23 cellular contexts compared by ENCODE assay signal in the genomic region with DNA sequence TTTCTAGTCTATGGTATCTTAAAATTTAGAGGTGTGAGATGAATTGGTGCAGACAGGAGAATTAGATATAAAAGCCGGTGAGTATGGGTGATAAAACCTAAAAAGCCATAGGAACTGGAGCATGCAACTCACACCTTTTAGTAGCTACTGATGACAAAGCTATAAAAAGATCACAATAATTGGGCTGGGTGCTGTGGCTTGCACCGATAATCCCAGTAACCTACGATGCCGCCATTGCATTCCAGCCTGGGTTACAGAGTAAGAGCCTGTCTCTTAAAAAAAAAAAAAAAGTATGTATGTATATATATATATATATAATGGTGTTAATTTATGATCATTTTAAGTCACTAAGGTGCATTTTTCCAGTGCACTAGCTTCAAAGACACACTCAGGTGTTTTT. TPM values are rescaled to one million over a fixed set of nuclear protein-coding genes. Genes with fewer than 3 reads are reported as not detected.
DNase-seq lines count a peak whose midpoint lies in the region; ATAC-seq and TF ChIP-seq lines count a peak whose summit lies in the region.
"Had no signal": no experiment of that assay in that cellular context is flagged by ENCODE, and none has a peak within 500 bp of the region (broad histone marks: within the 10 kb centered on the region; RNA-seq: fewer than 3 reads in every experiment).

No MANE protein-coding gene starts in this region.

- TF ChIP-seq RAD21 in IMR-90 (IDR thresholded peaks at IDR 0.05; ENCODE audit: low read length), result no peak

- H2BK5ac ChIP-seq in IMR-90 (ENCODE audit: low read depth, low read length, poor library complexity, severe bottlenecking), result no peak overlapping the region

- H3K36me3 Mint-ChIP-seq in T-helper 17 cell (ENCODE audit: low read depth), result peaks cover 6% of the 10 kb centered on the region

- WGBS in IMR-90 (ENCODE audit: extremely low coverage in 2 of 2, insufficient read length in 1 of 2), 2 experiments, result no CpG with 5 or more reads among the region's 4 CpGs

- intact Hi-C loops in left ventricle myocardium superior (cut with micrococcal nuclease) (no loop called here), left ventricle myocardium inferior (cut with micrococcal nuclease) (no loop called here), IMR-90 (cut with micrococcal nuclease) (no loop called here)

- H3K79me1 ChIP-seq in IMR-90 (ENCODE audit: low read depth in 1 of 2, low read length in 2 of 2), result peaks cover 12 to 20% of the 10 kb centered on the region in 2 experiments

- no peak for DNase-seq in left ventricle myocardium superior
- DNase-seq in left ventricle myocardium inferior, result no peak
- DNase-seq in IMR-90, result no peak
- no peak for DNase-seq in T-helper 17 cell
- no peak for DNase-seq in GOT3 (lab: John Stamatoyannopoulos, UW)
- DNase-seq: AML-193; CD4-positive, alpha-beta T cell; HCEC 1CT; KBM-7; MG63; NCI-H1694; NCI-H2029 treated with DMSO at 0.1 percent for 48 hours; NCI-H2171; NCI-H524; NCI-H748 treated with DMSO at 0.1 percent for 48 hours; NK-92 treated with Interleukin-12 subunit alpha and Interleukin-12 subunit beta, amount 100 ng/mL, for 24 hours; RPMI8226; SHP77 treated with DMSO at 0.1 percent for 48 hours had no signal

- H3K4me1 Mint-ChIP-seq in T-helper 17 cell, result peaks cover 7% of the 10 kb centered on the region

- no peaks in the 10 kb centered on the region; the same call in 1 of the 2 replicates for H3K9me1 ChIP-seq in IMR-90 (ENCODE audit: insufficient read depth, low read length)

- H3K4me1 ChIP-seq in left ventricle myocardium inferior (no peaks in the 10 kb centered on the region), IMR-90 (ENCODE audit: control insufficient read depth, insufficient read depth, low read length) (peaks cover 3% of the 10 kb centered on the region)
- H3K4me1 ChIP-seq: A549 had no signal

- no peak overlapping the region for H4K8ac ChIP-seq in IMR-90 (ENCODE audit: low read depth in 2 of 2, low read length in 2 of 2)

- ATAC-seq in left ventricle myocardium superior (peak; percentile 60), IMR-90 (ENCODE audit: low read depth) (no peak), T-helper 17 cell (no peak), HG02571 (IDR thresholded peaks at IDR 0.05; ENCODE audit: unreplicated experiment) (no peak), HG03520 (IDR thresholded peaks at IDR 0.05; ENCODE audit: unreplicated experiment) (no peak)
- ATAC-seq: GM23338 had no signal

- peaks cover 47% of the 10 kb centered on the region for H3K36me3 ChIP-seq in left ventricle myocardium inferior
- peaks cover 21% of the 10 kb centered on the region for H3K36me3 ChIP-seq in IMR-90 (ENCODE audit: control insufficient read depth, insufficient read depth, low read length)

- no TSS peak for BruUV-seq in IMR-90 (replicated peaks; lab: Mats Ljungman, UMichigan)

- H3K27ac Mint-ChIP-seq in T-helper 17 cell, result peak overlapping the region; percentile 14
- H3K27ac Mint-ChIP-seq: CD4-positive, alpha-beta T cell; GM23338 had no signal

- H3K14ac ChIP-seq in IMR-90 (replicated peaks; ENCODE audit: low read depth, low read length), result no peak overlapping the region

- no peak overlapping the region for H3K18ac ChIP-seq in IMR-90 (ENCODE audit: low read depth, low read length)

- no peak overlapping the region for H2BK15ac ChIP-seq in IMR-90 (ENCODE audit: low read depth, low read length)

- in situ Hi-C loops in IMR-90 (cut with MboI; ENCODE audit: low sequenced_read_pairs), result no loop called here

- POLR2A ChIA-PET in IMR-90 (lab: Charles Lee; ENCODE audit: unreplicated experiment), result no interaction called here

- dilution Hi-C loops in IMR-90 (cut with HindIII; ENCODE audit: low sequenced_read_pairs, unreplicated experiment), result no loop called here

- H2AFZ ChIP-seq in IMR-90 (replicated peaks; ENCODE audit: low read length, poor library complexity), result no peak overlapping the region
- H2AFZ ChIP-seq: GM23338 had no signal

- H3K27me3 Mint-ChIP-seq in T-helper 17 cell, result no peaks in the 10 kb centered on the region
- H3K27me3 Mint-ChIP-seq: CD4-positive, alpha-beta T cell had no signal

- no peak overlapping the region for H3K23ac ChIP-seq in IMR-90 (ENCODE audit: low read depth, low read length)

- CTCF ChIA-PET in IMR-90 (lab: Yijun Ruan, JAX), result interaction anchor here (0.9 to 2.0 kb wide), 2 partner anchors 14 to 22 kb away, joined by 3 to 4 read pairs; no protein-coding TSS in a partner anchor

- H3K4me3 Mint-ChIP-seq in T-helper 17 cell, result no peak overlapping the region
- H3K4me3 Mint-ChIP-seq: CD4-positive, alpha-beta T cell; GM23338 had no signal

- no peak overlapping the region for H3K4ac ChIP-seq in IMR-90 (ENCODE audit: low read depth, low read length)

- TF ChIP-seq CTCF in left ventricle myocardium inferior (IDR thresholded peaks at IDR 0.05; ENCODE audit: borderline replicate concordance), result no peak
- TF ChIP-seq CTCF in IMR-90 (conservative IDR thresholded peaks at IDR 0.05; ENCODE audit: low read depth, low read length), result no peak

- H3K27me3 ChIP-seq in left ventricle myocardium inferior (ENCODE audit: low read depth) (no peaks in the 10 kb centered on the region), IMR-90 (ENCODE audit: control insufficient read depth, insufficient read depth, low read length) (no peaks in the 10 kb centered on the region)
- H3K27me3 ChIP-seq: BLaER1 treated with 17β-estradiol and CSF1 and Interleukin-3, amounts not matched to agents 10 nM and 100 nM; MG63 had no signal

- no peak overlapping the region for H4K5ac ChIP-seq in IMR-90 (ENCODE audit: low read depth, low read length)

- TF ChIP-seq POLR2A in IMR-90 (IDR thresholded peaks at IDR 0.05; ENCODE audit: low read depth, low read length), result peak; percentile 27; the same call in 1 of the 2 replicates

- no peak overlapping the region for H3K56ac ChIP-seq in IMR-90 (ENCODE audit: extremely low read depth, insufficient read depth, low read length)

- H4K20me1 ChIP-seq in IMR-90 (ENCODE audit: insufficient read depth, low read length), result peaks cover 5% of the 10 kb centered on the region; the same call in 1 of the 2 replicates

- H3K9ac ChIP-seq in IMR-90 (ENCODE audit: low read depth, low read length), result no peak overlapping the region
- H3K9ac ChIP-seq: BLaER1 treated with 17β-estradiol and CSF1 and Interleukin-3, amounts not matched to agents 10 nM and 100 nM had no signal

- H3K27ac ChIP-seq in left ventricle myocardium inferior (replicated peaks), result no peak overlapping the region
- no peak overlapping the region for H3K27ac ChIP-seq in IMR-90 (ENCODE audit: insufficient read depth, low read length)
- H3K27ac ChIP-seq: A549; BLaER1 treated with 17β-estradiol and CSF1 and Interleukin-3, amounts not matched to agents 10 nM and 100 nM had no signal

- H2BK120ac ChIP-seq in IMR-90 (ENCODE audit: low read depth, low read length), result no peak overlapping the region

- no peak overlapping the region for H4K91ac ChIP-seq in IMR-90 (ENCODE audit: insufficient read depth, low read depth, low read length)

- H3K4me3 ChIP-seq in left ventricle myocardium inferior (no peak overlapping the region), IMR-90 (ENCODE audit: insufficient read depth, low read depth, low read length) (no peak overlapping the region)
- H3K4me3 ChIP-seq: A549; BLaER1 treated with 17β-estradiol and CSF1 and Interleukin-3, amounts not matched to agents 10 nM and 100 nM; GM23338; MG63 had no signal

- no peak overlapping the region for H2AK5ac ChIP-seq in IMR-90 (ENCODE audit: low read depth, low read length)

- no peak overlapping the region for H3K4me2 ChIP-seq in IMR-90 (ENCODE audit: low read depth, low read length)
- H3K4me2 ChIP-seq: A549; BLaER1 treated with 17β-estradiol and CSF1 and Interleukin-3, amounts not matched to agents 10 nM and 100 nM; GM23338 had no signal

- no peak overlapping the region for H2AK9ac ChIP-seq in IMR-90 (replicated peaks; ENCODE audit: low read depth, low read length, poor library complexity)

- H3K9me3 ChIP-seq in left ventricle myocardium inferior (replicated peaks) (no peaks in the 10 kb centered on the region), IMR-90 (ENCODE audit: control insufficient read depth, insufficient read depth, low read length) (no peaks in the 10 kb centered on the region), T-helper 17 cell (ENCODE audit: control insufficient read depth, low read length, poor library complexity, severe bottlenecking) (no peaks in the 10 kb centered on the region)
- H3K9me3 ChIP-seq: A549; BLaER1 treated with 17β-estradiol and CSF1 and Interleukin-3, amounts not matched to agents 10 nM and 100 nM; MG63 had no signal

- H2BK20ac ChIP-seq in IMR-90 (ENCODE audit: low read depth, low read length), result no peak overlapping the region

TF ChIP-seq in IMR-90, 13 proteins besides CTCF, POLR2A, EP300 and RAD21 (continues in another document):
- no peak for TF ChIP-seq RCOR1 (IDR thresholded peaks at IDR 0.05; ENCODE audit: insufficient replicate concordance, low read length)
- TF ChIP-seq SMC3 (IDR thresholded peaks at IDR 0.05; ENCODE audit: low read depth, low read length), result no peak
- TF ChIP-seq RFX5 (IDR thresholded peaks at IDR 0.05; ENCODE audit: low read depth, low read length), result no peak
- no peak for TF ChIP-seq CEBPB (IDR thresholded peaks at IDR 0.05; ENCODE audit: low read depth, low read length)
- no peak for TF ChIP-seq FOS (IDR thresholded peaks at IDR 0.05; ENCODE audit: low read depth, low read length)
- TF ChIP-seq MXI1 (IDR thresholded peaks at IDR 0.05; ENCODE audit: borderline replicate concordance, low read depth, low read length), result no peak
- TF ChIP-seq BHLHE40 (IDR thresholded peaks at IDR 0.05; ENCODE audit: low read depth, low read length), result no peak
- TF ChIP-seq CHD1 (IDR thresholded peaks at IDR 0.05; ENCODE audit: low read depth, low read length), result no peak
- TF ChIP-seq, protein P1, sequence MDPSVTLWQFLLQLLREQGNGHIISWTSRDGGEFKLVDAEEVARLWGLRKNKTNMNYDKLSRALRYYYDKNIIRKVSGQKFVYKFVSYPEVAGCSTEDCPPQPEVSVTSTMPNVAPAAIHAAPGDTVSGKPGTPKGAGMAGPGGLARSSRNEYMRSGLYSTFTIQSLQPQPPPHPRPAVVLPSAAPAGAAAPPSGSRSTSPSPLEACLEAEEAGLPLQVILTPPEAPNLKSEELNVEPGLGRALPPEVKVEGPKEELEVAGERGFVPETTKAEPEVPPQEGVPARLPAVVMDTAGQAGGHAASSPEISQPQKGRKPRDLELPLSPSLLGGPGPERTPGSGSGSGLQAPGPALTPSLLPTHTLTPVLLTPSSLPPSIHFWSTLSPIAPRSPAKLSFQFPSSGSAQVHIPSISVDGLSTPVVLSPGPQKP (IDR thresholded peaks at IDR 0.05; ENCODE audit: borderline replicate concordance, low read depth, low read length), result no peak
- TF ChIP-seq MAZ (IDR thresholded peaks at IDR 0.05; ENCODE audit: borderline replicate concordance, low read depth, low read length), result no peak
- TF ChIP-seq NFE2L2 (IDR thresholded peaks at IDR 0.05; ENCODE audit: low read depth, low read length), result no peak

RNA-seq across cellular contexts. Expression of a gene that starts 17.2 kb away (rescaled TPM):
- total RNA-seq in left ventricle myocardium superior (38.3 TPM), left ventricle myocardium inferior (41.8 TPM), IMR-90 (2012; rRNA removed) (29.2 and 45.5 TPM in 2 replicates), T-helper 17 cell (10 to 100 TPM; 20.8 to 24.9 TPM)
- polyA plus RNA-seq in IMR-90 (2012; rRNA removed), result 20.2 and 26.5 TPM in 2 replicates
- 3.7 and 5.6 TPM in 2 replicates for polyA plus RNA-seq in IMR-90 (2012; cell fraction: cytosol; rRNA removed)
- polyA plus RNA-seq in IMR-90 (2012; cell fraction: nucleus; rRNA removed; ENCODE audit: low replicate concordance), result 10.9 and 83.2 TPM in 2 replicates
